In genomic region chr20:37396520-37397075, GRCh38 we compare ENCODE assay signal across 11 cellular contexts. TPM values are rescaled to one million over a fixed set of nuclear protein-coding genes. Genes with fewer than 3 reads are reported as not detected.
DNase-seq lines count a peak whose midpoint lies in the region; ATAC-seq and TF ChIP-seq lines count a peak whose summit lies in the region.
"Had no signal": no experiment of that assay in that cellular context is flagged by ENCODE, and none has a peak within 500 bp of the region (broad histone marks: within the 10 kb centered on the region; RNA-seq: fewer than 3 reads in every experiment).

No MANE protein-coding gene starts in this region.

- H2AFZ ChIP-seq in GM23338 (no peak overlapping the region), PC-9 (no peak overlapping the region), MM.1S (ENCODE audit: low read length) (no peak overlapping the region)

- BruUV-seq in PC-9 (replicated peaks; lab: Mats Ljungman, UMichigan), result no TSS peak

- H3K4me2 ChIP-seq in GM23338 (peak overlapping the region; percentile 73), PC-9 (no peak overlapping the region), MM.1S (ENCODE audit: low read depth, low read length) (no peak overlapping the region)

- DNase-seq in GM23338 (ENCODE audit: low spot score), result peak; percentile 91
- DNase-seq in NCI-H2107 (lab: John Stamatoyannopoulos, UW), result peak; percentile 39
- no peak for DNase-seq in SK-N-MC (ENCODE audit: low read depth, low spot score)
- peak; percentile 53 to 71 for DNase-seq in mesothelial cell of epicardium (ENCODE audit: low spot score in 2 of 2, unreplicated experiment in 2 of 2)
- DNase-seq in NCI-H2029 treated with DMSO at 0.1 percent for 48 hours (lab: John Stamatoyannopoulos, UW), result no peak
- DNase-seq in PC-9, result no peak
- no peak for DNase-seq in MM.1S
- DNase-seq: activated CD8-positive, alpha-beta memory T cell treated with anti-CD3 and anti-CD28 coated beads, Interleukin-2, amount 50 U/mL, for 48 hours; CD4-positive, CD25-positive, alpha-beta regulatory T cell; spleen had no signal

- peaks cover 21% of the 10 kb centered on the region for H3K4me1 ChIP-seq in GM23338 (ENCODE audit: insufficient read depth)
- H3K4me1 ChIP-seq in PC-9 (replicated peaks; ENCODE audit: insufficient read depth), result no peaks in the 10 kb centered on the region
- H3K4me1 ChIP-seq in MM.1S (ENCODE audit: low read length), result no peaks in the 10 kb centered on the region

- CTCF ChIA-PET in PC-9 (lab: Charles Lee), result no interaction called here

- H3K36me3 Mint-ChIP-seq in GM23338 (ENCODE audit: low read depth), result peaks cover 8% of the 10 kb centered on the region; the same call in 1 of the 3 replicates
- H3K36me3 Mint-ChIP-seq in mesothelial cell of epicardium, result peaks cover 2% of the 10 kb centered on the region
- H3K36me3 Mint-ChIP-seq: CD4-positive, CD25-positive, alpha-beta regulatory T cell had no signal

- H3K4me1 Mint-ChIP-seq in GM23338, result peaks cover 31% of the 10 kb centered on the region
- H3K4me1 Mint-ChIP-seq in mesothelial cell of epicardium, result peaks cover 21% of the 10 kb centered on the region
- H3K4me1 Mint-ChIP-seq: CD4-positive, CD25-positive, alpha-beta regulatory T cell had no signal

- H3K9me2 ChIP-seq in GM23338 (ENCODE audit: insufficient read depth), result no peaks in the 10 kb centered on the region
- no peaks in the 10 kb centered on the region for H3K9me2 ChIP-seq in PC-9 (ENCODE audit: insufficient read depth)
- no peaks in the 10 kb centered on the region for H3K9me2 ChIP-seq in MM.1S (replicated peaks; ENCODE audit: insufficient read depth, low read length)

- H3K27me3 Mint-ChIP-seq in GM23338 (ENCODE audit: insufficient read depth, low read depth, poor library complexity) (peaks cover 5% of the 10 kb centered on the region), mesothelial cell of epicardium (ENCODE audit: low read depth) (no peaks in the 10 kb centered on the region)
- H3K27me3 Mint-ChIP-seq: CD4-positive, CD25-positive, alpha-beta regulatory T cell had no signal

- peak overlapping the region; percentile 93 for H3K27ac ChIP-seq in GM23338 (ENCODE audit: low read depth)
- H3K27ac ChIP-seq in SK-N-MC, result 0 out of 2 replicates have a peak overlapping the region, but pooled peaks have one; percentile 42
- H3K27ac ChIP-seq in PC-9, result no peak overlapping the region
- no peak overlapping the region for H3K27ac ChIP-seq in MM.1S (ENCODE audit: low read length)
- H3K27ac ChIP-seq: spleen had no signal

- H3K9me3 Mint-ChIP-seq in GM23338 (no peaks in the 10 kb centered on the region), mesothelial cell of epicardium (no peaks in the 10 kb centered on the region)
- H3K9me3 Mint-ChIP-seq: CD4-positive, CD25-positive, alpha-beta regulatory T cell had no signal

- intact Hi-C loops in PC-9 (cut with micrococcal nuclease; ENCODE audit: unreplicated experiment), result no loop called here

- H3K27ac Mint-ChIP-seq in GM23338 (peak overlapping the region; percentile 98), mesothelial cell of epicardium (peak overlapping the region; percentile 69)
- H3K27ac Mint-ChIP-seq: CD4-positive, CD25-positive, alpha-beta regulatory T cell had no signal

- H3K27me3 ChIP-seq in GM23338 (ENCODE audit: insufficient read depth) (no peaks in the 10 kb centered on the region), PC-9 (ENCODE audit: insufficient read depth, low read depth) (no peaks in the 10 kb centered on the region), MM.1S (replicated peaks; ENCODE audit: insufficient read depth, low read length) (no peaks in the 10 kb centered on the region)

- TF ChIP-seq CTCF in GM23338 (conservative IDR thresholded peaks at IDR 0.05; ENCODE audit: low read depth in 2 of 2) (peak; percentile 45 to 66), mesothelial cell of epicardium (IDR thresholded peaks at IDR 0.05; ENCODE audit: unreplicated experiment) (no peak), PC-9 (conservative IDR thresholded peaks at IDR 0.05) (no peak), MM.1S (IDR thresholded peaks at IDR 0.05; ENCODE audit: low read length) (no peak)

- H3K79me2 ChIP-seq in GM23338 (replicated peaks; ENCODE audit: insufficient read depth) (no peaks in the 10 kb centered on the region), PC-9 (ENCODE audit: low read depth) (no peaks in the 10 kb centered on the region), MM.1S (ENCODE audit: low read length) (no peaks in the 10 kb centered on the region)

- no peaks in the 10 kb centered on the region for H3K9me3 ChIP-seq in SK-N-MC (ENCODE audit: low read depth, low read length)
- H3K9me3 ChIP-seq in PC-9 (ENCODE audit: insufficient read depth, low read depth), result no peaks in the 10 kb centered on the region
- no peaks in the 10 kb centered on the region for H3K9me3 ChIP-seq in MM.1S (replicated peaks; ENCODE audit: insufficient read depth, low read length)
- H3K9me3 ChIP-seq: spleen had no signal

- ATAC-seq in GM23338 (peak; percentile 72), GM21717 (IDR thresholded peaks at IDR 0.05; ENCODE audit: unreplicated experiment) (no peak)

- peak overlapping the region; percentile 33; the same call in 1 of the 2 replicates for H3K4me3 ChIP-seq in GM23338
- no peak overlapping the region for H3K4me3 ChIP-seq in SK-N-MC
- H3K4me3 ChIP-seq in PC-9, result no peak overlapping the region
- H3K4me3 ChIP-seq in MM.1S (ENCODE audit: low read length), result no peak overlapping the region
- H3K4me3 ChIP-seq: spleen had no signal

- H4K20me1 ChIP-seq in GM23338 (replicated peaks; ENCODE audit: insufficient read depth) (no peaks in the 10 kb centered on the region), PC-9 (ENCODE audit: insufficient read depth) (no peaks in the 10 kb centered on the region), MM.1S (ENCODE audit: insufficient read depth, low read length) (no peaks in the 10 kb centered on the region)

- H3K4me3 Mint-ChIP-seq in GM23338 (peak overlapping the region; percentile 61), mesothelial cell of epicardium (peak overlapping the region; percentile 43)
- H3K4me3 Mint-ChIP-seq: CD4-positive, CD25-positive, alpha-beta regulatory T cell had no signal

- H3K9ac ChIP-seq in SK-N-MC (ENCODE audit: insufficient read length) (no peak overlapping the region), MM.1S (ENCODE audit: low read length) (no peak overlapping the region)

- H3K36me3 ChIP-seq in GM23338 (ENCODE audit: insufficient read depth) (no peaks in the 10 kb centered on the region), SK-N-MC (ENCODE audit: insufficient read depth, low read length) (no peaks in the 10 kb centered on the region), PC-9 (ENCODE audit: low read depth) (no peaks in the 10 kb centered on the region), MM.1S (replicated peaks; ENCODE audit: insufficient read depth, low read length) (no peaks in the 10 kb centered on the region)

- H3F3A ChIP-seq in GM23338 (replicated peaks; ENCODE audit: low read depth), result 0 out of 2 replicates have a peak, but pooled peaks cover 3% of the 10 kb centered on the region
- H3F3A ChIP-seq in PC-9 (ENCODE audit: insufficient read depth, low read depth), result no peaks in the 10 kb centered on the region
- H3F3A ChIP-seq in MM.1S (ENCODE audit: insufficient read depth, low read length), result no peaks in the 10 kb centered on the region

- POLR2A ChIA-PET in PC-9 (lab: Charles Lee; ENCODE audit: unreplicated experiment), result no interaction called here

TF ChIP-seq in GM23338, 12 proteins besides CTCF, POLR2A, EP300 and RAD21 (continues in another document):
- TF ChIP-seq EZH2 (IDR thresholded peaks at IDR 0.05; ENCODE audit: low read depth, unreplicated experiment) (no peak), STAT1 (IDR thresholded peaks at IDR 0.05; ENCODE audit: unreplicated experiment) (no peak), JUNB (IDR thresholded peaks at IDR 0.05; ENCODE audit: unreplicated experiment) (no peak)

RNA-seq across cellular contexts. Expression of gene SRC, which starts 50.7 kb away (rescaled TPM):
- 25.9 and 34.6 TPM in 2 replicates for total RNA-seq in GM23338 (2014; rRNA removed; shearing (Covaris generic))
- polyA plus RNA-seq in GM23338 (2016; fragmentation: Nextera tagmentation; extraction: Ambion mirVana), result 7.1 and 8.0 TPM in 2 replicates
- total RNA-seq in mesothelial cell of epicardium (81.2 to 85.2 TPM (median 81.3 TPM) in 3 replicates), PC-9 (2021) (56.8 and 58.4 TPM in 2 replicates)

Comparison
In these comparisons a context has a peak if more than half of its experiments do, and no peak if none do; other contexts are left out.
1. DNase-seq: peak in GM23338 (single experiment), NCI-H2107 (single experiment) and mesothelial cell of epicardium (2 of 2); none in SK-N-MC (single experiment), NCI-H2029 treated with DMSO at 0.1 percent for 48 hours (single experiment), PC-9 (0 of 2) and MM.1S (single experiment).
2. H3K27ac ChIP-seq: peak in GM23338 (single experiment) and SK-N-MC (single experiment); none in PC-9 (single experiment) and MM.1S (single experiment).
3. CTCF ChIP-seq: peak in GM23338 (2 of 2); none in mesothelial cell of epicardium (single experiment), PC-9 (single experiment) and MM.1S (single experiment).